1 cellular context compared by ENCODE assay signal in genomic region chr9:98790601-98791146, GRCh38.
TF ChIP-seq lines count a peak whose summit lies in the region.

No MANE protein-coding gene starts in this region.

TF ChIP-seq in SK-N-SH treated with all-trans-retinoic acid at 6 μM for 48 hours, 23 proteins besides CTCF, POLR2A, EP300 and RAD21 (continued from another document):
- TF ChIP-seq, protein P1, sequence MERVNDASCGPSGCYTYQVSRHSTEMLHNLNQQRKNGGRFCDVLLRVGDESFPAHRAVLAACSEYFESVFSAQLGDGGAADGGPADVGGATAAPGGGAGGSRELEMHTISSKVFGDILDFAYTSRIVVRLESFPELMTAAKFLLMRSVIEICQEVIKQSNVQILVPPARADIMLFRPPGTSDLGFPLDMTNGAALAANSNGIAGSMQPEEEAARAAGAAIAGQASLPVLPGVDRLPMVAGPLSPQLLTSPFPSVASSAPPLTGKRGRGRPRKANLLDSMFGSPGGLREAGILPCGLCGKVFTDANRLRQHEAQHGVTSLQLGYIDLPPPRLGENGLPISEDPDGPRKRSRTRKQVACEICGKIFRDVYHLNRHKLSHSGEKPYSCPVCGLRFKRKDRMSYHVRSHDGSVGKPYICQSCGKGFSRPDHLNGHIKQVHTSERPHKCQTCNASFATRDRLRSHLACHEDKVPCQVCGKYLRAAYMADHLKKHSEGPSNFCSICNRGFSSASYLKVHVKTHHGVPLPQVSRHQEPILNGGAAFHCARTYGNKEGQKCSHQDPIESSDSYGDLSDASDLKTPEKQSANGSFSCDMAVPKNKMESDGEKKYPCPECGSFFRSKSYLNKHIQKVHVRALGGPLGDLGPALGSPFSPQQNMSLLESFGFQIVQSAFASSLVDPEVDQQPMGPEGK (CRISPR knock-in tag; IDR thresholded peaks at IDR 0.05; ENCODE audit: borderline replicate concordance): no peak
- TF ChIP-seq OSR1 (CRISPR knock-in tag; IDR thresholded peaks at IDR 0.05) (no peak), ARNTL (CRISPR knock-in tag; IDR thresholded peaks at IDR 0.05; ENCODE audit: borderline replicate concordance, low read depth) (no peak), TOX (CRISPR knock-in tag; IDR thresholded peaks at IDR 0.05; ENCODE audit: borderline replicate concordance) (no peak), CREB5 (CRISPR knock-in tag; IDR thresholded peaks at IDR 0.05; ENCODE audit: low read depth) (no peak), ZFP30 (CRISPR knock-in tag; IDR thresholded peaks at IDR 0.05) (no peak), ZC3H10 (CRISPR knock-in tag; IDR thresholded peaks at IDR 0.05) (no peak)
TF ChIP-seq in SK-N-SH treated with all-trans-retinoic acid at 6 μM for 48 hours: peak in this region for 0.
